1 cellular context compared by ENCODE assay signal in genomic region chr11:72238040-72238450, GRCh38.
TF ChIP-seq lines count a peak whose summit lies in the region.

No MANE protein-coding gene starts in this region.

TF ChIP-seq in SK-N-SH, 30 proteins besides CTCF, POLR2A, EP300 and RAD21 (continued from another document):
- TF ChIP-seq, protein P1, sequence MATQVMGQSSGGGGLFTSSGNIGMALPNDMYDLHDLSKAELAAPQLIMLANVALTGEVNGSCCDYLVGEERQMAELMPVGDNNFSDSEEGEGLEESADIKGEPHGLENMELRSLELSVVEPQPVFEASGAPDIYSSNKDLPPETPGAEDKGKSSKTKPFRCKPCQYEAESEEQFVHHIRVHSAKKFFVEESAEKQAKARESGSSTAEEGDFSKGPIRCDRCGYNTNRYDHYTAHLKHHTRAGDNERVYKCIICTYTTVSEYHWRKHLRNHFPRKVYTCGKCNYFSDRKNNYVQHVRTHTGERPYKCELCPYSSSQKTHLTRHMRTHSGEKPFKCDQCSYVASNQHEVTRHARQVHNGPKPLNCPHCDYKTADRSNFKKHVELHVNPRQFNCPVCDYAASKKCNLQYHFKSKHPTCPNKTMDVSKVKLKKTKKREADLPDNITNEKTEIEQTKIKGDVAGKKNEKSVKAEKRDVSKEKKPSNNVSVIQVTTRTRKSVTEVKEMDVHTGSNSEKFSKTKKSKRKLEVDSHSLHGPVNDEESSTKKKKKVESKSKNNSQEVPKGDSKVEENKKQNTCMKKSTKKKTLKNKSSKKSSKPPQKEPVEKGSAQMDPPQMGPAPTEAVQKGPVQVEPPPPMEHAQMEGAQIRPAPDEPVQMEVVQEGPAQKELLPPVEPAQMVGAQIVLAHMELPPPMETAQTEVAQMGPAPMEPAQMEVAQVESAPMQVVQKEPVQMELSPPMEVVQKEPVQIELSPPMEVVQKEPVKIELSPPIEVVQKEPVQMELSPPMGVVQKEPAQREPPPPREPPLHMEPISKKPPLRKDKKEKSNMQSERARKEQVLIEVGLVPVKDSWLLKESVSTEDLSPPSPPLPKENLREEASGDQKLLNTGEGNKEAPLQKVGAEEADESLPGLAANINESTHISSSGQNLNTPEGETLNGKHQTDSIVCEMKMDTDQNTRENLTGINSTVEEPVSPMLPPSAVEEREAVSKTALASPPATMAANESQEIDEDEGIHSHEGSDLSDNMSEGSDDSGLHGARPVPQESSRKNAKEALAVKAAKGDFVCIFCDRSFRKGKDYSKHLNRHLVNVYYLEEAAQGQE (IDR thresholded peaks at IDR 0.05; ENCODE audit: low read depth, low read length) = no peak
- TF ChIP-seq MEF2A (IDR thresholded peaks at IDR 0.05; ENCODE audit: borderline replicate concordance, low read depth) (no peak), SMC3 (IDR thresholded peaks at IDR 0.05; ENCODE audit: low read depth, low read length) (peak; percentile 50), PBX3 (IDR thresholded peaks at IDR 0.05) (no peak), FOXM1 (IDR thresholded peaks at IDR 0.05; ENCODE audit: low read depth) (no peak), GATA2 (CRISPR knock-in tag; IDR thresholded peaks at IDR 0.05) (no peak), ELF1 (IDR thresholded peaks at IDR 0.05) (peak; percentile 21; the same call in 1 of the 2 replicates), NFIC (IDR thresholded peaks at IDR 0.05; ENCODE audit: borderline replicate concordance) (peak; percentile 19; the same call in 1 of the 2 replicates), EZH2phosphoT487 (IDR thresholded peaks at IDR 0.05; ENCODE audit: borderline replicate concordance, low read depth) (no peak), TEAD4 (IDR thresholded peaks at IDR 0.05; ENCODE audit: borderline replicate concordance, insufficient read depth) (no peak), TAF1 (IDR thresholded peaks at IDR 0.05; ENCODE audit: borderline replicate concordance, low read depth, low read length) (no peak), USF1 (IDR thresholded peaks at IDR 0.05; ENCODE audit: borderline replicate concordance, low read depth) (no peak), RCOR1 (IDR thresholded peaks at IDR 0.05; ENCODE audit: low read length) (no peak), FOSL2 (IDR thresholded peaks at IDR 0.05; ENCODE audit: borderline replicate concordance, low read depth) (no peak), ZBTB33 (IDR thresholded peaks at IDR 0.05; ENCODE audit: borderline replicate concordance, low read depth) (peak; percentile 15; the same call in 1 of the 2 replicates), FOXJ3 (CRISPR knock-in tag; IDR thresholded peaks at IDR 0.05) (no peak), GABPA (IDR thresholded peaks at IDR 0.05; ENCODE audit: low read depth) (no peak), SIN3A (IDR thresholded peaks at IDR 0.05; ENCODE audit: borderline replicate concordance, low read depth, low read length) (peak; percentile 76; the same call in 1 of the 2 replicates), YY1 (IDR thresholded peaks at IDR 0.05; ENCODE audit: low read depth) (no peak), RXRA (IDR thresholded peaks at IDR 0.05; ENCODE audit: borderline replicate concordance, low read depth) (no peak), NRF1 (IDR thresholded peaks at IDR 0.05; ENCODE audit: low read depth, low read length) (no peak), USF2 (IDR thresholded peaks at IDR 0.05; ENCODE audit: borderline replicate concordance, low read depth, low read length) (no peak), RFX5 (IDR thresholded peaks at IDR 0.05; ENCODE audit: low read length) (no peak), IRF3 (IDR thresholded peaks at IDR 0.05; ENCODE audit: low read depth, low read length) (no peak), MXI1 (IDR thresholded peaks at IDR 0.05; ENCODE audit: low read depth, low read length) (no peak)
